In the genomic region with DNA sequence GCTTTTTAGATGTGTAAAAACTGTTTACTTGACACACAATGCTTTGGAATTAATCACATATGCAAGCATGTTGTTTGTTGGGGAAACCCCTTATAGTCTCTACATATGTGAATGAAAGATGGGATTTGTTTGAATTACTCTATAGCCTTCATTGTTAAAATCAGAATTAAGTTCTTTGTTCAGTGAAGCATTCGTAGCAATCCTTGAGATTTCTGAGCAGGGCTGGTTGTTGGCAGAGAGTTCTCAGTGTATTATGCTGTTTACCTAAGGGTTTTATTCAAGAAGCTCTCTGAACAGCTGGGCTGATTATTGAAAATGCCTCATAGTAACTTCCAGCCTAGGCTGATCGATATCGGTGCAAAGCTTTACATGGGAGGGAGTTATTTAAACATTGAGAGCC, we compare ENCODE assay signal across 22 cellular contexts.
"Had no signal": no experiment of that assay in that cellular context is flagged by ENCODE, and none has a peak within 500 bp of the region (broad histone marks: within the 10 kb centered on the region; RNA-seq: fewer than 3 reads in every experiment).

No MANE protein-coding gene starts in this region.

- H3K4me1 Mint-ChIP-seq: activated T-helper 17 cell treated with anti-CD3 and anti-CD28 coated beads, Interleukin-2, amount 50 U/mL, for 72 hours had no signal

- H3K27me3 Mint-ChIP-seq: activated T-helper 17 cell treated with anti-CD3 and anti-CD28 coated beads, Interleukin-2, amount 50 U/mL, for 72 hours; brain; stimulated activated memory B cell treated with anti-CD40 and anti-IgM and Interleukin-4, amounts not matched to agents 10 μg/mL and 1 μg/mL and 100 μg/mL, for 72 hours had no signal

- H3K4me3 ChIP-seq: heart right ventricle, sigmoid colon, smooth muscle cell, stomach, suprapubic skin, transverse colon had no signal

- H3K27ac Mint-ChIP-seq: activated CD8-positive, alpha-beta T cell treated with anti-CD3 and anti-CD28 coated beads, Interleukin-2, amount 10 ng/mL, durations not matched to agents 7 days and 5 days; activated naive CD4-positive, alpha-beta T cell treated with anti-CD3 and anti-CD28 coated beads, Interleukin-2, amount 50 U/mL, for 72 hours; activated T-helper 17 cell treated with anti-CD3 and anti-CD28 coated beads, Interleukin-2, amount 50 U/mL, for 72 hours; brain; immature natural killer cell; nephron progenitor cell; stimulated activated memory B cell treated with anti-CD40 and anti-IgM and Interleukin-4, amounts not matched to agents 10 μg/mL and 1 μg/mL and 100 μg/mL, for 72 hours had no signal

- H3K9me3 Mint-ChIP-seq: activated T-helper 17 cell treated with anti-CD3 and anti-CD28 coated beads, Interleukin-2, amount 50 U/mL, for 72 hours; brain; immature natural killer cell; nephron progenitor cell; stimulated activated memory B cell treated with anti-CD40 and anti-IgM and Interleukin-4, amounts not matched to agents 10 μg/mL and 1 μg/mL and 100 μg/mL, for 72 hours had no signal

- H3K4me1 ChIP-seq: heart right ventricle, parathyroid adenoma had no signal

- DNase-seq: activated CD4-positive, alpha-beta T cell treated with anti-CD3 and anti-CD28 coated beads for 1 hour; activated CD4-positive, alpha-beta T cell treated with anti-CD3 and anti-CD28 coated beads, Interleukin-2, amount 50 U/mL, for 1 hour; activated CD8-positive, alpha-beta T cell treated with anti-CD3 and anti-CD28 coated beads, Interleukin-2, amount 10 ng/mL, durations not matched to agents 7 days and 5 days; activated T-cell treated with anti-CD3 and anti-CD28 coated beads, Interleukin-2, amount 50 U/mL, for 1 hour; aorta; heart right ventricle; immature natural killer cell; left ventricle myocardium superior; mammary epithelial cell; nephron progenitor cell; nucleus accumbens; sigmoid colon; stimulated activated CD4-positive, alpha-beta T cell treated with anti-CD3 and anti-CD28 coated beads, Interleukin-15, amount 100 ng/mL, for 24 hours; stomach had no signal

- H3K4me3 Mint-ChIP-seq: activated CD8-positive, alpha-beta T cell treated with anti-CD3 and anti-CD28 coated beads, Interleukin-2, amount 10 ng/mL, durations not matched to agents 7 days and 5 days; activated T-helper 17 cell treated with anti-CD3 and anti-CD28 coated beads, Interleukin-2, amount 50 U/mL, for 72 hours; brain; immature natural killer cell; nephron progenitor cell; stimulated activated memory B cell treated with anti-CD40 and anti-IgM and Interleukin-4, amounts not matched to agents 10 μg/mL and 1 μg/mL and 100 μg/mL, for 72 hours had no signal

- H3K27me3 ChIP-seq: heart right ventricle, sigmoid colon, stomach, suprapubic skin, transverse colon had no signal

- H3K36me3 ChIP-seq: heart right ventricle, sigmoid colon, stomach, suprapubic skin, transverse colon had no signal

- H3K36me3 Mint-ChIP-seq: activated naive CD4-positive, alpha-beta T cell treated with anti-CD3 and anti-CD28 coated beads, Interleukin-2, amount 50 U/mL, for 72 hours; brain had no signal

- H3K27ac ChIP-seq: heart right ventricle, parathyroid adenoma, sigmoid colon, stomach, suprapubic skin had no signal

- ATAC-seq: activated CD8-positive, alpha-beta T cell treated with anti-CD3 and anti-CD28 coated beads, Interleukin-2, amount 10 ng/mL, durations not matched to agents 7 days and 5 days; activated naive CD4-positive, alpha-beta T cell treated with anti-CD3 and anti-CD28 coated beads, Interleukin-2, amount 50 U/mL, for 72 hours; activated T-helper 17 cell treated with anti-CD3 and anti-CD28 coated beads, Interleukin-2, amount 50 U/mL, for 72 hours; heart right ventricle; left ventricle myocardium superior; stimulated activated memory B cell treated with anti-CD40 and anti-IgM and Interleukin-4, amounts not matched to agents 10 μg/mL and 1 μg/mL and 100 μg/mL, for 72 hours had no signal

- H3K9me3 ChIP-seq: heart right ventricle, sigmoid colon, stomach, suprapubic skin, transverse colon had no signal
